In the genomic region with DNA sequence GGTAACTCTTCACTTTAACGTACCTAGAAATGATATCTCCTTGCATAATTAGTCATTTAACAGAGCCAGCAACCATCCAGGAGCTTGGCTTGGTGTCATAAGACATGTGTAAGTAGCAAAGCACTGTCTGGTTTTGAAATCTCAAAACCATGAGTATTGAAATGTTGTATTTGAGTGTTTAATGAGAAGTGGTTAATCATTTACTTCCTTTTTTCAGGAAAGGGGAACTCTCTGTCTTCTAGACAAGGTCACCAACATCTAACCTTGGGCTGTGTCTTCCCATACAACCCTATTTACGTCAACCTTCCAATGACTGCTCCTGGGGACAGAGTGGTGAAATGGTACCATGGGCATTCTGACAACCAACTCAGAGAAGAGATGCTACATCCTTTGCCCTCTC, we compare ENCODE assay signal across 32 cellular contexts. TPM values are rescaled to one million over a fixed set of nuclear protein-coding genes. Genes with fewer than 3 reads are reported as not detected.
DNase-seq lines count a peak whose midpoint lies in the region; ATAC-seq and TF ChIP-seq lines count a peak whose summit lies in the region.
"Had no signal": no experiment of that assay in that cellular context is flagged by ENCODE, and none has a peak within 500 bp of the region (broad histone marks: within the 10 kb centered on the region; RNA-seq: fewer than 3 reads in every experiment).

No MANE protein-coding gene starts in this region.

- peak overlapping the region; percentile 50 for H3K27ac ChIP-seq in hepatocyte
- H3K27ac ChIP-seq: epithelial cell of prostate, GM23248, KMS-11, PC-9, SJCRH30 had no signal

- no peaks in the 10 kb centered on the region for H3K27me3 Mint-ChIP-seq in chondrocyte (ENCODE audit: low read depth)

- WGBS in hepatocyte (ENCODE audit: low lambda C conversion rate, missing lambda C conversion rate) = 88% methylated on average over 2 of the region's 2 CpGs

- H3K4me3 Mint-ChIP-seq in chondrocyte (ENCODE audit: unreplicated experiment) = no peak overlapping the region
- H3K4me3 Mint-ChIP-seq: activated CD4-positive, alpha-beta memory T cell treated with anti-CD3 and anti-CD28 coated beads, Interleukin-2, amount 10 ng/mL, durations not matched to agents 7 days and 5 days; activated naive CD8-positive, alpha-beta T cell treated with anti-CD3 and anti-CD28 coated beads, Interleukin-2, amount 10 ng/mL, durations not matched to agents 7 days and 5 days; HFFc6; naive B cell; T-helper 1 cell treated with Interleukin-12 subunit alpha and Interleukin-12 subunit beta and Interleukin-4 antibody, amounts not matched to agents 30 μg/mL and 1 μg/mL, for 36 hours had no signal

- H3K4me1 Mint-ChIP-seq in chondrocyte (ENCODE audit: low read depth) = peaks cover 11% of the 10 kb centered on the region
- H3K4me1 Mint-ChIP-seq: naive B cell had no signal

- peak; percentile 51 to 55 for DNase-seq in AML-193 (lab: John Stamatoyannopoulos, UW)
- DNase-seq in Kasumi-1 (lab: John Stamatoyannopoulos, UW) = peak; percentile 42 to 57
- peak; percentile 83 for DNase-seq in SIG-M5 treated with dmso at 0.1 percent for 504 hours (lab: John Stamatoyannopoulos, UW; ENCODE audit: unreplicated experiment)
- DNase-seq in hepatocyte (ENCODE audit: low spot score) = no peak
- no peak for DNase-seq in chondrocyte (ENCODE audit: low spot score)
- DNase-seq in NCI-H2196 treated with DMSO at 0.1 percent for 48 hours (lab: John Stamatoyannopoulos, UW; ENCODE audit: unreplicated experiment) = no peak
- DNase-seq in activated naive CD4-positive, alpha-beta T cell treated with anti-CD3 and anti-CD28 coated beads, Interleukin-2, amount 50 U/mL, for 16 hours = no peak
- DNase-seq: activated CD4-positive, alpha-beta memory T cell treated with anti-CD3 and anti-CD28 coated beads, Interleukin-2, amount 10 ng/mL, durations not matched to agents 7 days and 5 days; activated effector memory CD4-positive, alpha-beta T cell treated with Interleukin-2 at 50 U/mL for 16 hours; activated naive CD8-positive, alpha-beta T cell treated with anti-CD3 and anti-CD28 coated beads, Interleukin-2, amount 10 ng/mL, durations not matched to agents 7 days and 5 days; BE2C; COR-L47; effector CD4-positive, alpha-beta T cell; GDM1; GM23248; HFFc6; mesenchymal stem cell; naive B cell; NCI-H1092 treated with DMSO at 0.1 percent for 48 hours; NCI-H1930; NCI-H226; NCI-H774; PC-9; SJCRH30; small intestine; stimulated activated CD4-positive, alpha-beta T cell treated with anti-CD3 and anti-CD28 coated beads, Interleukin-1b, Interleukin-23, amount 100 ng/mL, for 48 hours; substantia nigra had no signal

- no peak overlapping the region for H2AFZ ChIP-seq in hepatocyte
- H2AFZ ChIP-seq: GM23248, PC-9 had no signal

- peaks cover 10% of the 10 kb centered on the region for H3K9me3 Mint-ChIP-seq in chondrocyte (ENCODE audit: low read depth)
- H3K9me3 Mint-ChIP-seq: activated CD4-positive, alpha-beta memory T cell treated with anti-CD3 and anti-CD28 coated beads, Interleukin-2, amount 10 ng/mL, durations not matched to agents 7 days and 5 days; HFFc6 had no signal

- peaks cover 12% of the 10 kb centered on the region for H3K79me2 ChIP-seq in hepatocyte

- H3K9me3 ChIP-seq in hepatocyte (ENCODE audit: low read depth) = no peaks in the 10 kb centered on the region
- H3K9me3 ChIP-seq: BE2C, SJCRH30 had no signal

- no peak for ATAC-seq in HG02981 (IDR thresholded peaks at IDR 0.05; ENCODE audit: unreplicated experiment)

- H3K4me1 ChIP-seq in hepatocyte (ENCODE audit: insufficient read depth) = peaks cover 9% of the 10 kb centered on the region
- H3K4me1 ChIP-seq: BE2C, SJCRH30 had no signal

- no peak for TF ChIP-seq CTCF in hepatocyte (IDR thresholded peaks at IDR 0.05; ENCODE audit: poor library complexity)
- no peak for TF ChIP-seq CTCF in chondrocyte (IDR thresholded peaks at IDR 0.05)

- H3K9me2 ChIP-seq in hepatocyte (replicated peaks; ENCODE audit: insufficient read depth) = no peaks in the 10 kb centered on the region

- H3K4me2 ChIP-seq in hepatocyte = no peak overlapping the region
- H3K4me2 ChIP-seq: KMS-11, PC-9 had no signal

- no peak overlapping the region for H3K27ac Mint-ChIP-seq in chondrocyte (ENCODE audit: unreplicated experiment)
- H3K27ac Mint-ChIP-seq: activated CD4-positive, alpha-beta memory T cell treated with anti-CD3 and anti-CD28 coated beads, Interleukin-2, amount 10 ng/mL, durations not matched to agents 7 days and 5 days; activated naive CD8-positive, alpha-beta T cell treated with anti-CD3 and anti-CD28 coated beads, Interleukin-2, amount 10 ng/mL, durations not matched to agents 7 days and 5 days; HFFc6; naive B cell; T-helper 1 cell treated with Interleukin-12 subunit alpha and Interleukin-12 subunit beta and Interleukin-4 antibody, amounts not matched to agents 30 μg/mL and 1 μg/mL, for 36 hours had no signal

- H4K20me1 ChIP-seq in hepatocyte (ENCODE audit: insufficient read depth, poor library complexity, severe bottlenecking) = no peaks in the 10 kb centered on the region

- H3K27me3 ChIP-seq in hepatocyte = no peaks in the 10 kb centered on the region
- H3K27me3 ChIP-seq: BE2C, SJCRH30 had no signal

- peaks cover 54% of the 10 kb centered on the region for H3K36me3 Mint-ChIP-seq in chondrocyte (ENCODE audit: low read depth)
- H3K36me3 Mint-ChIP-seq: activated naive CD8-positive, alpha-beta T cell treated with anti-CD3 and anti-CD28 coated beads, Interleukin-2, amount 10 ng/mL, durations not matched to agents 7 days and 5 days; naive B cell had no signal

- H3K36me3 ChIP-seq in hepatocyte (replicated peaks; ENCODE audit: insufficient read depth, low read depth) = no peaks in the 10 kb centered on the region
- H3K36me3 ChIP-seq: SJCRH30 had no signal

- H3K4me3 ChIP-seq in hepatocyte = no peak overlapping the region
- H3K4me3 ChIP-seq: GM23248, PC-9, SJCRH30 had no signal

RNA-seq across cellular contexts. Expression of gene PMP22, which starts 27.1 kb away (rescaled TPM):
- total RNA-seq in hepatocyte (111 and 113 TPM in 2 replicates), chondrocyte (98.3 to 152 TPM (median 147 TPM) in 3 replicates)
- 163 and 186 TPM in 2 replicates for polyA plus RNA-seq in hepatocyte
- total RNA-seq: A673; activated CD4-positive, alpha-beta memory T cell treated with anti-CD3 and anti-CD28 coated beads, Interleukin-2, amount 10 ng/mL, durations not matched to agents 7 days and 5 days had no signal

Comparison
In these comparisons a context has a peak if more than half of its experiments do, and no peak if none do; other contexts are left out.
1. DNase-seq: peak in AML-193 (2 of 2), Kasumi-1 (2 of 2) and SIG-M5 treated with dmso at 0.1 percent for 504 hours (single experiment); none in hepatocyte (single experiment), chondrocyte (single experiment), NCI-H2196 treated with DMSO at 0.1 percent for 48 hours (single experiment) and activated naive CD4-positive, alpha-beta T cell treated with anti-CD3 and anti-CD28 coated beads, Interleukin-2, amount 50 U/mL, for 16 hours (single experiment).